Comparison of ENCODE assay signal across 8 cellular contexts in the genomic region with DNA sequence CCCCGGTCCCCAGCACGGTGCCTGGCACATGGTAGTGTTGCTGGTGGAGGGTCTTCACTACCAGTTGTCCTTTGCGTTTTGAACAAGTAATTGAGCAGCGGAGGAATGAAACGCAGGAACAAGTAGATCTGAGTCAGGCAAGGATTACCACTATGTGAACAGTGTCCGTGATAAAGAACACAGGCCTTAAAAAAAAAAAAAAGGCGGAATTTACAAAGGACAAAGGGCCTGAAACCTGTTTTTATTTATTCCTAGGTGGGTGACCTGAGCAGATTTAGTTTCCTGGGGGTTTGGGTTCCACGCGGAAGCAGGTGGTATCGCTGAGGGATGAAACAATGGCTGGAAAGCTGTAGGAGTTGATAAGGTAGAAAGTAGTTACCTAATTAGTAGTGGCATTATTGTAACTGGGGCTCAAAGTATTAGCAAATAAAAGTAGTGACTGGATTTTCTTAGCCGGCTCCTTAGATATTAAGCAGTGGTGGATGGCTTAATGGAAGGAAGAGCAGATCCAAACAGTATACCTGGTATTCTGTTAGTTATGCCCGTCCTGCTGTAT. TPM values are rescaled to one million over a fixed set of nuclear protein-coding genes. Genes with fewer than 3 reads are reported as not detected.
DNase-seq lines count a peak whose midpoint lies in the region; ATAC-seq, FAIRE-seq and TF ChIP-seq lines count a peak whose summit lies in the region.

No MANE protein-coding gene starts in this region.

- H3K4me2 ChIP-seq in GM12878 (ENCODE audit: control insufficient read depth, insufficient read depth), result no peak overlapping the region

- TF ChIP-seq POLR2A in GM12878 (IDR thresholded peaks at IDR 0.05; ENCODE audit: low read depth, low read length), result no peak

- H3K27me3 ChIP-seq in GM12878 (replicated peaks in 1 of 2; ENCODE audit: control insufficient read depth in 2 of 2, insufficient read depth in 2 of 2, low read length in 1 of 2), result peaks cover 4 to 7% of the 10 kb centered on the region in 2 experiments; a peak in 3 of 4 replicates

- CTCF ChIA-PET in GM12878 (lab: Yijun Ruan, JAX), result no interaction called here

- H3K9me3 ChIP-seq in GM12878 (replicated peaks; ENCODE audit: control insufficient read depth, insufficient read depth, low read length), result no peaks in the 10 kb centered on the region

- TF ChIP-seq CTCF in GM12878 (IDR thresholded peaks at IDR 0.05 in 2 of 3, conservative IDR thresholded peaks at IDR 0.05 in 1 of 3; ENCODE audit: control insufficient read depth in 2 of 3, extremely low read depth in 1 of 3, insufficient read depth in 1 of 3, low read depth in 3 of 3, low read length in 3 of 3), result no peak

- DNase-seq in NCI-H526 treated with DMSO at 0.1 percent for 48 hours (lab: John Stamatoyannopoulos, UW) (peak; percentile 32), NCI-H526 (lab: John Stamatoyannopoulos, UW) (no peak), GM12878 (ENCODE audit: low read depth, low spot score) (no peak), kidney tubule cell (ENCODE audit: low spot score) (peak; percentile 40), superior temporal gyrus (ENCODE audit: extremely low spot score) (peak; percentile 39), posterior cingulate gyrus (no peak), SW480 (ENCODE audit: low spot score) (no peak)

- H3K4me3 ChIP-seq in GM12878, result peak overlapping the region; percentile 50; the same call in 1 of the 2 replicates

- BruUV-seq in GM12878 (replicated peaks; lab: Mats Ljungman, UMichigan), result no TSS peak

- no peak for TF ChIP-seq RAD21 in GM12878 (IDR thresholded peaks at IDR 0.05; ENCODE audit: insufficient read depth, low read depth, low read length)

- no peaks in the 10 kb centered on the region for H4K20me1 ChIP-seq in GM12878 (ENCODE audit: control insufficient read depth, insufficient read depth)

- no peaks in the 10 kb centered on the region for H3K79me2 ChIP-seq in GM12878 (ENCODE audit: control insufficient read depth, insufficient read depth, low read length)

- in situ Hi-C loops in GM12878 (cut with MboI), result no loop called here

- H2AFZ ChIP-seq in GM12878 (ENCODE audit: control insufficient read depth, low read depth, low read length), result no peak overlapping the region

- intact Hi-C loops in GM12878 (cut with micrococcal nuclease; ENCODE audit: unreplicated experiment), result no loop called here
- intact Hi-C loops in posterior cingulate gyrus (cut with DNase I), result loop anchor here (10.0 kb wide), 1 partner anchor 164 kb away; a partner anchor contains a TSS

- RAD21 ChIA-PET in GM12878 (lab: Charles Lee; ENCODE audit: unreplicated experiment), result no interaction called here

- 69% methylated on average over 12 of the region's 12 CpGs for WGBS in GM12878 (ENCODE audit: insufficient coverage, insufficient replicate concordance, low lambda C conversion rate, missing lambda C conversion rate)

- H3K27ac ChIP-seq in GM12878 (ENCODE audit: control insufficient read depth, insufficient read depth), result no peak overlapping the region

- no peaks in the 10 kb centered on the region for H3K4me1 ChIP-seq in GM12878 (ENCODE audit: control insufficient read depth, insufficient read depth, low read length)

- H3K9ac ChIP-seq in GM12878 (ENCODE audit: control insufficient read depth, insufficient read depth, low read length), result no peak overlapping the region

- POLR2A ChIA-PET in GM12878 (lab: Charles Lee), result no interaction called here

- SMC1A ChIA-PET in GM12878 (lab: Charles Lee; ENCODE audit: uncharacterized antibody, unreplicated experiment), result no interaction called here

- no peak for TF ChIP-seq EP300 in GM12878 (IDR thresholded peaks at IDR 0.05; ENCODE audit: borderline replicate concordance in 1 of 2, control insufficient read depth in 1 of 2, low read depth in 2 of 2, low read length in 2 of 2)

- no peak for ATAC-seq in GM12878
- no peak for ATAC-seq in HG03135 (IDR thresholded peaks at IDR 0.05; ENCODE audit: unreplicated experiment)

- H3K36me3 ChIP-seq in GM12878 (ENCODE audit: control insufficient read depth in 2 of 2, insufficient read depth in 2 of 2, low read length in 1 of 2), result no peaks in the 10 kb centered on the region

- no peak for FAIRE-seq in GM12878 (lab: Jason Lieb, UNC)

TF ChIP-seq in GM12878, 131 proteins besides CTCF, POLR2A, EP300 and RAD21:
- no peak for TF ChIP-seq CBFB (IDR thresholded peaks at IDR 0.05; ENCODE audit: low read depth)
- no peak for TF ChIP-seq NBN (IDR thresholded peaks at IDR 0.05)
- TF ChIP-seq, protein P1, sequence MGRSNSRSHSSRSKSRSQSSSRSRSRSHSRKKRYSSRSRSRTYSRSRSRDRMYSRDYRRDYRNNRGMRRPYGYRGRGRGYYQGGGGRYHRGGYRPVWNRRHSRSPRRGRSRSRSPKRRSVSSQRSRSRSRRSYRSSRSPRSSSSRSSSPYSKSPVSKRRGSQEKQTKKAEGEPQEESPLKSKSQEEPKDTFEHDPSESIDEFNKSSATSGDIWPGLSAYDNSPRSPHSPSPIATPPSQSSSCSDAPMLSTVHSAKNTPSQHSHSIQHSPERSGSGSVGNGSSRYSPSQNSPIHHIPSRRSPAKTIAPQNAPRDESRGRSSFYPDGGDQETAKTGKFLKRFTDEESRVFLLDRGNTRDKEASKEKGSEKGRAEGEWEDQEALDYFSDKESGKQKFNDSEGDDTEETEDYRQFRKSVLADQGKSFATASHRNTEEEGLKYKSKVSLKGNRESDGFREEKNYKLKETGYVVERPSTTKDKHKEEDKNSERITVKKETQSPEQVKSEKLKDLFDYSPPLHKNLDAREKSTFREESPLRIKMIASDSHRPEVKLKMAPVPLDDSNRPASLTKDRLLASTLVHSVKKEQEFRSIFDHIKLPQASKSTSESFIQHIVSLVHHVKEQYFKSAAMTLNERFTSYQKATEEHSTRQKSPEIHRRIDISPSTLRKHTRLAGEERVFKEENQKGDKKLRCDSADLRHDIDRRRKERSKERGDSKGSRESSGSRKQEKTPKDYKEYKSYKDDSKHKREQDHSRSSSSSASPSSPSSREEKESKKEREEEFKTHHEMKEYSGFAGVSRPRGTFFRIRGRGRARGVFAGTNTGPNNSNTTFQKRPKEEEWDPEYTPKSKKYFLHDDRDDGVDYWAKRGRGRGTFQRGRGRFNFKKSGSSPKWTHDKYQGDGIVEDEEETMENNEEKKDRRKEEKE (IDR thresholded peaks at IDR 0.05), result no peak
- TF ChIP-seq GATAD2B (conservative IDR thresholded peaks at IDR 0.05; ENCODE audit: low read depth), result no peak
- no peak for TF ChIP-seq TAF1 (IDR thresholded peaks at IDR 0.05; ENCODE audit: borderline replicate concordance, low read depth, low read length)
- no peak for TF ChIP-seq SMC3 (IDR thresholded peaks at IDR 0.05; ENCODE audit: borderline replicate concordance, low read length)
- no peak for TF ChIP-seq ZNF217 (IDR thresholded peaks at IDR 0.05)
- no peak for TF ChIP-seq SMAD1 (IDR thresholded peaks at IDR 0.05; ENCODE audit: low read depth, partially characterized antibody)
- TF ChIP-seq YBX1 (IDR thresholded peaks at IDR 0.05), result no peak
- TF ChIP-seq, protein P2, sequence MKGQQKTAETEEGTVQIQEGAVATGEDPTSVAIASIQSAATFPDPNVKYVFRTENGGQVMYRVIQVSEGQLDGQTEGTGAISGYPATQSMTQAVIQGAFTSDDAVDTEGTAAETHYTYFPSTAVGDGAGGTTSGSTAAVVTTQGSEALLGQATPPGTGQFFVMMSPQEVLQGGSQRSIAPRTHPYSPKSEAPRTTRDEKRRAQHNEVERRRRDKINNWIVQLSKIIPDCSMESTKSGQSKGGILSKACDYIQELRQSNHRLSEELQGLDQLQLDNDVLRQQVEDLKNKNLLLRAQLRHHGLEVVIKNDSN (IDR thresholded peaks at IDR 0.05; ENCODE audit: borderline replicate concordance, extremely low read length, insufficient read depth, low read depth, low read length), result no peak

RNA-seq across cellular contexts. Expression of a gene that starts 1.1 kb away (rescaled TPM):
- not detected in 2 replicates for total RNA-seq in GM12878 (2013; cell fraction: nucleolus; rRNA removed)
- total RNA-seq in GM12878 (2014; rRNA removed) (not detected in 2 replicates), GM12878 (2014; rRNA removed; fragmentation: Illumina TruSeq; extraction: Trizol) (not detected in 2 replicates), GM12878 (2021) (not detected in 2 replicates)
- not detected for polyA plus RNA-seq in GM12878 (2011; ENCODE audit: low read depth)
- polyA plus RNA-seq in GM12878 (2011; rRNA removed) (not detected in 2 replicates), GM12878 (2014; fragmentation: Illumina TruSeq; extraction: Trizol) (not detected in 2 replicates), GM12878 (2014; fragmentation: Nextera tagmentation; extraction: Ambion mirVana) (not detected), GM12878 (2014; rRNA removed) (not detected in 2 replicates), GM12878 (2016; fragmentation: Nextera tagmentation; extraction: Ambion mirVana) (not detected)
- not detected in 2 replicates for polyA plus RNA-seq in GM12878 (2011; cell fraction: cytosol; rRNA removed)
- 0.03 TPM in 1 of 2 replicates, not detected in the other for polyA plus RNA-seq in GM12878 (2011; cell fraction: nucleus; rRNA removed)
- polyA plus RNA-seq in GM12878 (2012), result 0.05 and 0.07 TPM in 2 replicates
- polyA minus RNA-seq in GM12878 (2011; rRNA and poly(A)+ RNA removed), result not detected in 2 replicates
- polyA minus RNA-seq in GM12878 (2011; cell fraction: cytosol; rRNA and poly(A)+ RNA removed), result not detected in 2 replicates
- not detected in 2 replicates for polyA minus RNA-seq in GM12878 (2011; cell fraction: nucleus; rRNA and poly(A)+ RNA removed)

Comparison
In these comparisons a context has a peak if more than half of its experiments do, and no peak if none do; other contexts are left out.
1. DNase-seq: peak in NCI-H526 treated with DMSO at 0.1 percent for 48 hours (single experiment), kidney tubule cell (single experiment) and superior temporal gyrus (single experiment); none in NCI-H526 (0 of 2), GM12878 (single experiment), posterior cingulate gyrus (0 of 10) and SW480 (single experiment).